ENCODE assay signal across 18 cellular contexts in the genomic region with DNA sequence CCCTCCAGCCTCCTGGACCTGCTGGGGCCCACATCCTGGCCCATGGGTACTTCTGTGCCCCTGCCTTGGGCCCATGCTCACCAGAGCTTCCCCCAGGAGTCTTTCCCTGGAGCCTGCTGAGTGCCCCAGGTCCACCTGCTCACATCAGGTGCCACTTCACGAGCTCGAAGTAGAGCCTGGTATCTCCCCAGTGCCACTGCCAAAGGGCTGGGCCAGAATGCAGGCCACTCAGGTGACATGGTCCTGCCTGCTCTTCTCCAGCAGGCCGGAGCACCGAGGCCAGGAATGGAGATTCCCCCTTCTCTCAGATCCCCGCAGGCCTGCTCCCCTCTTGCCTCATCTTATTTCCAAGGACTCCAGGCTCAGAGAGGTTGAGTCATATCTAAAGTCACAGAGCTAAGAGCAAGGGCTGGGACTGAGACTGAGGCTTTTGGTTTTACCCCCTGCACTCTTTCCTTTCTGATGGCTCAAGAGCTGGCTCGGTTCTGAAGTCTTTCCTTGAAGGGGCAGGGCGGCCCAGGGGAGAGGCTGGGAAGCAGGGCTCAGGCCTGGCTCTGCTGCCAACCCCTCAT.
DNase-seq lines count a peak whose midpoint lies in the region; ATAC-seq and TF ChIP-seq lines count a peak whose summit lies in the region.
"Had no signal": no experiment of that assay in that cellular context is flagged by ENCODE, and none has a peak within 500 bp of the region (broad histone marks: within the 10 kb centered on the region; RNA-seq: fewer than 3 reads in every experiment).

No MANE protein-coding gene starts in this region.

- H3K9me3 ChIP-seq in gastroesophageal sphincter = no peaks in the 10 kb centered on the region
- H3K9me3 ChIP-seq in endodermal cell (ENCODE audit: control insufficient read depth, low read length) = no peaks in the 10 kb centered on the region
- no peaks in the 10 kb centered on the region for H3K9me3 ChIP-seq in naive thymus-derived CD4-positive, alpha-beta T cell (ENCODE audit: control insufficient read depth in 2 of 3, low read length in 3 of 3)
- H3K9me3 ChIP-seq: A549, breast epithelium, upper lobe of right lung had no signal

- peak; percentile 44 to 47 for ATAC-seq in activated T-cell treated with anti-CD3 and anti-CD28 coated beads, Interleukin-2, amount 50 U/mL, for 72 hours (replicated peaks in 1 of 2)
- no peak for ATAC-seq in gastroesophageal sphincter
- ATAC-seq in stimulated activated effector memory CD8-positive, alpha-beta T cell treated with anti-CD3 and anti-CD28 coated beads, Interleukin-12 subunit alpha, Interleukin-12 subunit beta, amount 100 ng/mL, for 72 hours = peak; percentile 66
- no peak for ATAC-seq in naive thymus-derived CD4-positive, alpha-beta T cell
- ATAC-seq: A549, upper lobe of right lung had no signal

- H3K4me1 ChIP-seq in gastroesophageal sphincter (peaks cover 0 to 78% (median 25%) of the 10 kb centered on the region in 3 donors), endodermal cell (ENCODE audit: control insufficient read depth, insufficient read depth, low read length) (no peaks in the 10 kb centered on the region)
- H3K4me1 ChIP-seq in naive thymus-derived CD4-positive, alpha-beta T cell (ENCODE audit: control insufficient read depth in 2 of 2, insufficient read depth in 2 of 2, low read length in 2 of 2) = peaks cover 6 to 7% of the 10 kb centered on the region in 2 donors
- H3K4me1 ChIP-seq: A549 had no signal

- no peak for TF ChIP-seq POLR2A in gastroesophageal sphincter (IDR thresholded peaks at IDR 0.05)

- no peak overlapping the region for H3K27ac Mint-ChIP-seq in activated T-cell treated with anti-CD3 and anti-CD28 coated beads, Interleukin-2, amount 50 U/mL, for 72 hours
- H3K27ac Mint-ChIP-seq in T-helper 1 cell treated with Interleukin-12 subunit alpha and Interleukin-12 subunit beta and Interleukin-4 antibody, amounts not matched to agents 30 μg/mL and 1 μg/mL, for 36 hours = peak overlapping the region; percentile 72
- peak overlapping the region; percentile 92 for H3K27ac Mint-ChIP-seq in stimulated activated effector memory CD8-positive, alpha-beta T cell treated with anti-CD3 and anti-CD28 coated beads, Interleukin-12 subunit alpha, Interleukin-12 subunit beta, amount 100 ng/mL, for 72 hours
- H3K27ac Mint-ChIP-seq in endodermal cell = no peak overlapping the region
- H3K27ac Mint-ChIP-seq in naive thymus-derived CD4-positive, alpha-beta T cell = no peak overlapping the region
- H3K27ac Mint-ChIP-seq: activated naive CD4-positive, alpha-beta T cell treated with anti-CD3 and anti-CD28 coated beads, Interleukin-2, amount 10 ng/mL, durations not matched to agents 7 days and 5 days had no signal

- H3K27me3 Mint-ChIP-seq in activated T-cell treated with anti-CD3 and anti-CD28 coated beads, Interleukin-2, amount 50 U/mL, for 72 hours (ENCODE audit: low read depth) = no peaks in the 10 kb centered on the region
- H3K27me3 Mint-ChIP-seq in T-helper 1 cell treated with Interleukin-12 subunit alpha and Interleukin-12 subunit beta and Interleukin-4 antibody, amounts not matched to agents 30 μg/mL and 1 μg/mL, for 36 hours (ENCODE audit: low read depth) = peaks cover 5% of the 10 kb centered on the region
- H3K27me3 Mint-ChIP-seq in endodermal cell (ENCODE audit: insufficient read depth) = no peaks in the 10 kb centered on the region
- no peaks in the 10 kb centered on the region for H3K27me3 Mint-ChIP-seq in naive thymus-derived CD4-positive, alpha-beta T cell
- H3K27me3 Mint-ChIP-seq: CD4-positive, alpha-beta memory T cell had no signal

- no peak for TF ChIP-seq EP300 in gastroesophageal sphincter (IDR thresholded peaks at IDR 0.05)

- H3K4me3 ChIP-seq in gastroesophageal sphincter (no peak overlapping the region), endodermal cell (ENCODE audit: low read length) (no peak overlapping the region)
- no peak overlapping the region for H3K4me3 ChIP-seq in naive thymus-derived CD4-positive, alpha-beta T cell (ENCODE audit: low read length)
- H3K4me3 ChIP-seq: A549, breast epithelium, GM23248, upper lobe of right lung had no signal

- peaks cover 20% of the 10 kb centered on the region for H3K4me1 Mint-ChIP-seq in activated T-cell treated with anti-CD3 and anti-CD28 coated beads, Interleukin-2, amount 50 U/mL, for 72 hours (ENCODE audit: low read depth)
- H3K4me1 Mint-ChIP-seq in T-helper 1 cell treated with Interleukin-12 subunit alpha and Interleukin-12 subunit beta and Interleukin-4 antibody, amounts not matched to agents 30 μg/mL and 1 μg/mL, for 36 hours (ENCODE audit: low read depth) = peaks cover 27% of the 10 kb centered on the region
- H3K4me1 Mint-ChIP-seq in stimulated activated effector memory CD8-positive, alpha-beta T cell treated with anti-CD3 and anti-CD28 coated beads, Interleukin-12 subunit alpha, Interleukin-12 subunit beta, amount 100 ng/mL, for 72 hours = peaks cover 44% of the 10 kb centered on the region
- H3K4me1 Mint-ChIP-seq in endodermal cell = peaks cover 16% of the 10 kb centered on the region
- peaks cover 6 to 25% (median 6%) of the 10 kb centered on the region in 7 donors for H3K4me1 Mint-ChIP-seq in naive thymus-derived CD4-positive, alpha-beta T cell

- DNase-seq in activated T-cell treated with anti-CD3 and anti-CD28 coated beads, Interleukin-2, amount 50 U/mL, for 72 hours = no peak
- DNase-seq in activated T-cell treated with anti-CD3 and anti-CD28 coated beads for 4 hours = no peak
- peak in 1 of 2 donors; percentile 63 for DNase-seq in stimulated activated effector memory CD8-positive, alpha-beta T cell treated with anti-CD3 and anti-CD28 coated beads, Interleukin-12 subunit alpha, Interleukin-12 subunit beta, amount 100 ng/mL, for 72 hours (ENCODE audit: low spot score in 2 of 2)
- no peak for DNase-seq in endodermal cell
- DNase-seq in naive thymus-derived CD4-positive, alpha-beta T cell = no peak
- DNase-seq in SIG-M5 treated with dmso at 0.1 percent for 504 hours (lab: John Stamatoyannopoulos, UW; ENCODE audit: unreplicated experiment) = no peak
- DNase-seq: activated naive CD4-positive, alpha-beta T cell treated with anti-CD3 and anti-CD28 coated beads, Interleukin-2, amount 10 ng/mL, durations not matched to agents 7 days and 5 days; CD4-positive, alpha-beta memory T cell; GM23248; kidney glomerular epithelial cell; NCI-H1092 treated with DMSO at 0.1 percent for 48 hours; NCI-H2171; SW 1271 had no signal

- intact Hi-C loops in naive thymus-derived CD4-positive, alpha-beta T cell (cut with micrococcal nuclease) = loop anchor here in 1 of 2 donors (5.0 kb wide), 1 partner anchor 119 kb away; no protein-coding TSS in a partner anchor

- H3K9ac ChIP-seq in endodermal cell (ENCODE audit: extremely low read depth, low read length, poor library complexity, severe bottlenecking) = no peak overlapping the region
- H3K9ac ChIP-seq: GM23248 had no signal

- WGBS in gastroesophageal sphincter (ENCODE audit: low coverage in 1 of 2), 2 donors = 86% methylated on average over 4 of the region's 7 CpGs; no CpG with 5 or more reads in 1 of the 2 donors
- 87 to 97% methylated on average over 5 to 7 of the region's 7 CpGs for WGBS in endodermal cell (ENCODE audit: insufficient coverage in 1 of 2, insufficient read length in 1 of 2), 2 experiments

- CTCF ChIA-PET in naive thymus-derived CD4-positive, alpha-beta T cell (lab: Charles Lee) = interaction anchor here (0.6 kb wide), 1 partner anchor 1353 kb away, joined by 3 read pairs; no protein-coding TSS in a partner anchor

- H3K36me3 ChIP-seq in gastroesophageal sphincter (no peaks in the 10 kb centered on the region), endodermal cell (ENCODE audit: control insufficient read depth, insufficient read depth, low read length) (no peaks in the 10 kb centered on the region)
- no peaks in the 10 kb centered on the region for H3K36me3 ChIP-seq in naive thymus-derived CD4-positive, alpha-beta T cell (ENCODE audit: control insufficient read depth in 2 of 3, insufficient read depth in 3 of 3, low read length in 3 of 3)
- H3K36me3 ChIP-seq: breast epithelium, upper lobe of right lung had no signal

- POLR2A ChIA-PET in naive thymus-derived CD4-positive, alpha-beta T cell (lab: Charles Lee) = no interaction called here

- H3K36me3 Mint-ChIP-seq in activated T-cell treated with anti-CD3 and anti-CD28 coated beads, Interleukin-2, amount 50 U/mL, for 72 hours (ENCODE audit: insufficient read depth in 2 of 2) = peaks cover 1 to 2% of the 10 kb centered on the region in 2 donors
- peaks cover 6% of the 10 kb centered on the region for H3K36me3 Mint-ChIP-seq in T-helper 1 cell treated with Interleukin-12 subunit alpha and Interleukin-12 subunit beta and Interleukin-4 antibody, amounts not matched to agents 30 μg/mL and 1 μg/mL, for 36 hours (ENCODE audit: low read depth)
- peaks cover 7% of the 10 kb centered on the region for H3K36me3 Mint-ChIP-seq in stimulated activated effector memory CD8-positive, alpha-beta T cell treated with anti-CD3 and anti-CD28 coated beads, Interleukin-12 subunit alpha, Interleukin-12 subunit beta, amount 100 ng/mL, for 72 hours
- H3K36me3 Mint-ChIP-seq in endodermal cell (ENCODE audit: low read depth) = no peaks in the 10 kb centered on the region
- peaks cover 0 to 8% (median 0%) of the 10 kb centered on the region in 5 donors for H3K36me3 Mint-ChIP-seq in naive thymus-derived CD4-positive, alpha-beta T cell

- H3K27me3 ChIP-seq in gastroesophageal sphincter (no peaks in the 10 kb centered on the region), endodermal cell (ENCODE audit: control insufficient read depth, insufficient read depth, low read length, poor library complexity, severe bottlenecking) (no peaks in the 10 kb centered on the region)
- no peaks in the 10 kb centered on the region for H3K27me3 ChIP-seq in naive thymus-derived CD4-positive, alpha-beta T cell (ENCODE audit: control insufficient read depth in 2 of 2, insufficient read depth in 2 of 2, low read length in 2 of 2)
- H3K27me3 ChIP-seq: breast epithelium, upper lobe of right lung had no signal

- H3K27ac ChIP-seq in gastroesophageal sphincter (peak overlapping the region in 3 of 4 donors; percentile 34 to 76 (median 71)), endodermal cell (ENCODE audit: low read depth, low read length) (no peak overlapping the region)
- H3K27ac ChIP-seq in naive thymus-derived CD4-positive, alpha-beta T cell (ENCODE audit: low read depth, low read length) = no peak overlapping the region
- H3K27ac ChIP-seq: GM23248 had no signal

- no peaks in the 10 kb centered on the region for H3K9me3 Mint-ChIP-seq in activated T-cell treated with anti-CD3 and anti-CD28 coated beads, Interleukin-2, amount 50 U/mL, for 72 hours
- H3K9me3 Mint-ChIP-seq in T-helper 1 cell treated with Interleukin-12 subunit alpha and Interleukin-12 subunit beta and Interleukin-4 antibody, amounts not matched to agents 30 μg/mL and 1 μg/mL, for 36 hours = peaks cover 5% of the 10 kb centered on the region
- peaks cover under 1% of the 10 kb centered on the region for H3K9me3 Mint-ChIP-seq in stimulated activated effector memory CD8-positive, alpha-beta T cell treated with anti-CD3 and anti-CD28 coated beads, Interleukin-12 subunit alpha, Interleukin-12 subunit beta, amount 100 ng/mL, for 72 hours
- H3K9me3 Mint-ChIP-seq in endodermal cell = no peaks in the 10 kb centered on the region
- H3K9me3 Mint-ChIP-seq in naive thymus-derived CD4-positive, alpha-beta T cell = peaks cover 0 to under 1% (median 0%) of the 10 kb centered on the region in 11 donors
- H3K9me3 Mint-ChIP-seq: activated naive CD4-positive, alpha-beta T cell treated with anti-CD3 and anti-CD28 coated beads, Interleukin-2, amount 10 ng/mL, durations not matched to agents 7 days and 5 days had no signal

- H3K4me3 Mint-ChIP-seq in activated T-cell treated with anti-CD3 and anti-CD28 coated beads, Interleukin-2, amount 50 U/mL, for 72 hours = no peak overlapping the region
- no peak overlapping the region for H3K4me3 Mint-ChIP-seq in T-helper 1 cell treated with Interleukin-12 subunit alpha and Interleukin-12 subunit beta and Interleukin-4 antibody, amounts not matched to agents 30 μg/mL and 1 μg/mL, for 36 hours
- peak overlapping the region; percentile 16 for H3K4me3 Mint-ChIP-seq in stimulated activated effector memory CD8-positive, alpha-beta T cell treated with anti-CD3 and anti-CD28 coated beads, Interleukin-12 subunit alpha, Interleukin-12 subunit beta, amount 100 ng/mL, for 72 hours
- H3K4me3 Mint-ChIP-seq in endodermal cell = no peak overlapping the region
- no peak overlapping the region for H3K4me3 Mint-ChIP-seq in naive thymus-derived CD4-positive, alpha-beta T cell
- H3K4me3 Mint-ChIP-seq: activated naive CD4-positive, alpha-beta T cell treated with anti-CD3 and anti-CD28 coated beads, Interleukin-2, amount 10 ng/mL, durations not matched to agents 7 days and 5 days; CD4-positive, alpha-beta memory T cell had no signal

- TF ChIP-seq CTCF in gastroesophageal sphincter (IDR thresholded peaks at IDR 0.05) (no peak), endodermal cell (conservative IDR thresholded peaks at IDR 0.05) (no peak)

Comparison
In these comparisons a context has a peak if more than half of its experiments do, and no peak if none do; other contexts are left out.
1. ATAC-seq: peak in activated T-cell treated with anti-CD3 and anti-CD28 coated beads, Interleukin-2, amount 50 U/mL, for 72 hours (2 of 2) and stimulated activated effector memory CD8-positive, alpha-beta T cell treated with anti-CD3 and anti-CD28 coated beads, Interleukin-12 subunit alpha, Interleukin-12 subunit beta, amount 100 ng/mL, for 72 hours (single experiment); none in gastroesophageal sphincter (single experiment) and naive thymus-derived CD4-positive, alpha-beta T cell (single experiment).
2. H3K27ac Mint-ChIP-seq: peak in T-helper 1 cell treated with Interleukin-12 subunit alpha and Interleukin-12 subunit beta and Interleukin-4 antibody, amounts not matched to agents 30 μg/mL and 1 μg/mL, for 36 hours (single experiment) and stimulated activated effector memory CD8-positive, alpha-beta T cell treated with anti-CD3 and anti-CD28 coated beads, Interleukin-12 subunit alpha, Interleukin-12 subunit beta, amount 100 ng/mL, for 72 hours (single experiment); none in activated T-cell treated with anti-CD3 and anti-CD28 coated beads, Interleukin-2, amount 50 U/mL, for 72 hours (single experiment), endodermal cell (single experiment) and naive thymus-derived CD4-positive, alpha-beta T cell (0 of 9).
3. H3K27ac ChIP-seq: peak in gastroesophageal sphincter (3 of 4); none in endodermal cell (single experiment) and naive thymus-derived CD4-positive, alpha-beta T cell (single experiment).